In the genomic region with DNA sequence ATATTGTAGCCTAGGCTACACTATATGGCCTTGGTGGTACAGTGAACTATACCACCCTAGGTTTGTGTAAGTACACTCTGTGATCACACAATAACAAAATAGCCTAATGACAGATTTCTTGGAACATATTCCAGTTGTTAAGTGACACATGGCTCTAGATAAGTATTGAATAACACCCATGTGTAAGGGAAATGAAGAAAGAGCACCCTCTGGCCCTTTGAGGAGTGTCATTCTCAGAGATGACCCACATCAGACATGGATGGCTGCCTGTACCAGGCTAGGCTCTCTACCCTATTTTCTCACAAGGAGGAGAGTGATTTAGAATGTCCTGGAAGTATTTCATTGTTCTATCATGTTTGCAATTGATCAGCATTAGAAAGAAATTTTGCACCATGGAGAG, we compare ENCODE assay signal across 19 cellular contexts.
DNase-seq lines count a peak whose midpoint lies in the region; ATAC-seq and TF ChIP-seq lines count a peak whose summit lies in the region.
"Had no signal": no experiment of that assay in that cellular context is flagged by ENCODE, and none has a peak within 500 bp of the region (broad histone marks: within the 10 kb centered on the region; RNA-seq: fewer than 3 reads in every experiment).

No MANE protein-coding gene starts in this region.

- no peak overlapping the region for H3K27ac ChIP-seq in heart left ventricle
- no peak overlapping the region for H3K27ac ChIP-seq in left ventricle myocardium inferior (replicated peaks)
- no peak overlapping the region for H3K27ac ChIP-seq in right atrium auricular region
- H3K27ac ChIP-seq in CD4-positive, alpha-beta T cell (ENCODE audit: low read depth, low read length): no peak overlapping the region
- H3K27ac ChIP-seq: BLaER1 had no signal

- H3K9me3 ChIP-seq in heart left ventricle (no peaks in the 10 kb centered on the region), left ventricle myocardium inferior (replicated peaks) (no peaks in the 10 kb centered on the region), right atrium auricular region (no peaks in the 10 kb centered on the region)
- H3K9me3 ChIP-seq in CD4-positive, alpha-beta T cell (ENCODE audit: control insufficient read depth, low read length): no peaks in the 10 kb centered on the region
- H3K9me3 ChIP-seq: BE2C, BLaER1, Caco-2 had no signal

- no peaks in the 10 kb centered on the region for H3K36me3 Mint-ChIP-seq in nephron progenitor cell (ENCODE audit: low read depth)
- H3K36me3 Mint-ChIP-seq in CD4-positive, alpha-beta T cell (ENCODE audit: low read depth): no peaks in the 10 kb centered on the region
- H3K36me3 Mint-ChIP-seq: CD4-positive, CD25-positive, alpha-beta regulatory T cell; CD8-positive, alpha-beta T cell had no signal

- intact Hi-C loops in heart left ventricle (cut with DNase I) (no loop called here), left ventricle myocardium inferior (cut with micrococcal nuclease) (no loop called here), left ventricle myocardium superior (cut with micrococcal nuclease) (no loop called here)
- intact Hi-C loops in CD4-positive, alpha-beta T cell (cut with DNase I, micrococcal nuclease): no loop called here

- ATAC-seq in heart left ventricle (peak in 3 of 4 donors; percentile 20 to 41 (median 22)), left ventricle myocardium superior (peak; percentile 20)
- ATAC-seq in CD4-positive, alpha-beta T cell (ENCODE audit: poor library complexity): no peak
- ATAC-seq: CD8-positive, alpha-beta T cell had no signal

- POLR2A ChIA-PET in CD4-positive, alpha-beta T cell (lab: Charles Lee): no interaction called here

- H3K4me1 ChIP-seq in heart left ventricle (no peaks in the 10 kb centered on the region), left ventricle myocardium inferior (no peaks in the 10 kb centered on the region), right atrium auricular region (no peaks in the 10 kb centered on the region)
- H3K4me1 ChIP-seq: BE2C, BLaER1, Caco-2 had no signal

- no peak overlapping the region for H3K4me3 Mint-ChIP-seq in nephron progenitor cell
- no peak overlapping the region for H3K4me3 Mint-ChIP-seq in CD4-positive, alpha-beta T cell
- H3K4me3 Mint-ChIP-seq: CD14-positive monocyte; CD4-positive, CD25-positive, alpha-beta regulatory T cell; CD8-positive, alpha-beta T cell had no signal

- H3K27me3 ChIP-seq in heart left ventricle: no peaks in the 10 kb centered on the region
- H3K27me3 ChIP-seq in left ventricle myocardium inferior (ENCODE audit: low read depth): no peaks in the 10 kb centered on the region
- H3K27me3 ChIP-seq in right atrium auricular region: no peaks in the 10 kb centered on the region
- H3K27me3 ChIP-seq in CD4-positive, alpha-beta T cell (ENCODE audit: control insufficient read depth, insufficient read depth, low read length): no peaks in the 10 kb centered on the region
- H3K27me3 ChIP-seq: BE2C, BLaER1 had no signal

- no peaks in the 10 kb centered on the region for H3K36me3 ChIP-seq in heart left ventricle
- no peaks in the 10 kb centered on the region for H3K36me3 ChIP-seq in left ventricle myocardium inferior
- H3K36me3 ChIP-seq in right atrium auricular region: no peaks in the 10 kb centered on the region
- H3K36me3 ChIP-seq: BE2C had no signal

- H3K4me3 ChIP-seq in heart left ventricle (no peak overlapping the region), left ventricle myocardium inferior (no peak overlapping the region), right atrium auricular region (no peak overlapping the region)
- H3K4me3 ChIP-seq: BLaER1 had no signal

- DNase-seq in heart left ventricle: no peak
- DNase-seq in left ventricle myocardium inferior: no peak
- no peak for DNase-seq in left ventricle myocardium superior
- no peak for DNase-seq in right atrium auricular region (ENCODE audit: low spot score)
- DNase-seq in nephron progenitor cell: no peak
- no peak for DNase-seq in activated naive CD4-positive, alpha-beta T cell treated with Interleukin-2 at 50 U/mL for 16 hours
- DNase-seq in CD4-positive, alpha-beta T cell: no peak
- DNase-seq: 8988T; ACHN; BE2C; C1 segment of cervical spinal cord; Caco-2; Calu3; CD4-positive, CD25-positive, alpha-beta regulatory T cell; CD8-positive, alpha-beta T cell; DMS79 treated with DMSO at 0.1 percent for 48 hours; GF-D8 had no signal

- no peaks in the 10 kb centered on the region for H3K27me3 Mint-ChIP-seq in nephron progenitor cell (ENCODE audit: low read depth, poor library complexity)
- H3K27me3 Mint-ChIP-seq in CD4-positive, alpha-beta T cell: no peaks in the 10 kb centered on the region

- CTCF ChIA-PET in CD4-positive, alpha-beta T cell (lab: Charles Lee): no interaction called here

- no peak for TF ChIP-seq POLR2A in heart left ventricle (IDR thresholded peaks at IDR 0.05)

- peak overlapping the region; percentile 52 for H3K27ac Mint-ChIP-seq in nephron progenitor cell
- no peak overlapping the region for H3K27ac Mint-ChIP-seq in CD4-positive, alpha-beta T cell
- H3K27ac Mint-ChIP-seq: CD14-positive monocyte; CD4-positive, CD25-positive, alpha-beta regulatory T cell; CD8-positive, alpha-beta T cell had no signal

- TF ChIP-seq CTCF in heart left ventricle (IDR thresholded peaks at IDR 0.05): no peak
- TF ChIP-seq CTCF in left ventricle myocardium inferior (IDR thresholded peaks at IDR 0.05; ENCODE audit: borderline replicate concordance): no peak
- no peak for TF ChIP-seq CTCF in right atrium auricular region (IDR thresholded peaks at IDR 0.05)
- TF ChIP-seq CTCF in nephron progenitor cell (IDR thresholded peaks at IDR 0.05): no peak
- no peak for TF ChIP-seq CTCF in CD4-positive, alpha-beta T cell (IDR thresholded peaks at IDR 0.05)

- no peaks in the 10 kb centered on the region for H3K9me3 Mint-ChIP-seq in nephron progenitor cell
- H3K9me3 Mint-ChIP-seq in CD4-positive, alpha-beta T cell: no peaks in the 10 kb centered on the region
- H3K9me3 Mint-ChIP-seq: CD14-positive monocyte; CD8-positive, alpha-beta T cell had no signal

- H3K4me1 Mint-ChIP-seq in nephron progenitor cell: peaks cover 20% of the 10 kb centered on the region
- no peaks in the 10 kb centered on the region for H3K4me1 Mint-ChIP-seq in CD4-positive, alpha-beta T cell (ENCODE audit: low read depth)
- H3K4me1 Mint-ChIP-seq: CD14-positive monocyte; CD4-positive, CD25-positive, alpha-beta regulatory T cell had no signal
